18 cellular contexts compared by ENCODE assay signal in genomic region chr1:214688891-214689290, GRCh38.
A peak's percentile ranks its signal among the peaks of the same experiment; 100 is the strongest.
DNase-seq lines count a peak whose midpoint lies in the region; ATAC-seq and TF ChIP-seq lines count a peak whose summit lies in the region.
"Had no signal": no experiment of that assay in that cellular context is flagged by ENCODE, and none has a peak within 500 bp of the region (broad histone marks: within the 10 kb centered on the region; RNA-seq: fewer than 3 reads in every experiment).

No MANE protein-coding gene starts in this region.

- TF ChIP-seq RAD21 in IMR-90 (IDR thresholded peaks at IDR 0.05; ENCODE audit: low read length) = no peak

- H3K9me3 ChIP-seq in GM23248 (ENCODE audit: low read depth) (no peaks in the 10 kb centered on the region), IMR-90 (ENCODE audit: control insufficient read depth, insufficient read depth, low read length) (no peaks in the 10 kb centered on the region)
- H3K9me3 ChIP-seq: BE2C, HAP-1 had no signal

- H3K4me3 Mint-ChIP-seq in stimulated activated memory B cell treated with anti-CD40 and anti-IgM and Interleukin-4, amounts not matched to agents 10 μg/mL and 1 μg/mL and 100 μg/mL, for 72 hours = no peak overlapping the region
- H3K4me3 Mint-ChIP-seq: CD4-positive, alpha-beta memory T cell had no signal

- DNase-seq in AG20443 (ENCODE audit: low spot score) = peak; percentile 21
- peak; percentile 20 for DNase-seq in GM23248
- no peak for DNase-seq in IMR-90
- peak; percentile 12 for DNase-seq in kidney tubule cell (ENCODE audit: low spot score)
- DNase-seq in NK-92 (lab: John Stamatoyannopoulos, UW; ENCODE audit: unreplicated experiment) = no peak
- DNase-seq: 8988T; BE2C; Calu3; CD4-positive, alpha-beta memory T cell; GDM1; Kasumi-1; KG1 had no signal

- BruUV-seq in IMR-90 (replicated peaks; lab: Mats Ljungman, UMichigan) = no TSS peak

- H3K9me2 ChIP-seq in GM23248 (ENCODE audit: insufficient read depth) = no peaks in the 10 kb centered on the region

- peak overlapping the region; percentile 19; the same call in 1 of the 2 replicates for H3K23ac ChIP-seq in IMR-90 (ENCODE audit: low read depth, low read length)

- H3K4me2 ChIP-seq in GM23248 (ENCODE audit: unreplicated experiment) (no peak overlapping the region), IMR-90 (ENCODE audit: low read depth, low read length) (no peak overlapping the region)

- POLR2A ChIA-PET in IMR-90 (lab: Charles Lee; ENCODE audit: unreplicated experiment) = no interaction called here

- no peak overlapping the region for H2AK9ac ChIP-seq in IMR-90 (replicated peaks; ENCODE audit: low read depth, low read length, poor library complexity)

- no peak overlapping the region for H3K56ac ChIP-seq in IMR-90 (ENCODE audit: extremely low read depth, insufficient read depth, low read length)

- no peak overlapping the region for H4K5ac ChIP-seq in IMR-90 (ENCODE audit: low read depth, low read length)

- no peak for TF ChIP-seq CTCF in IMR-90 (conservative IDR thresholded peaks at IDR 0.05; ENCODE audit: low read depth, low read length)

- TF ChIP-seq POLR2A in IMR-90 (IDR thresholded peaks at IDR 0.05; ENCODE audit: low read depth, low read length) = no peak

- H2BK120ac ChIP-seq in IMR-90 (ENCODE audit: low read depth, low read length) = no peak overlapping the region

- no peaks in the 10 kb centered on the region for H3K27me3 Mint-ChIP-seq in stimulated activated memory B cell treated with anti-CD40 and anti-IgM and Interleukin-4, amounts not matched to agents 10 μg/mL and 1 μg/mL and 100 μg/mL, for 72 hours

- H3K18ac ChIP-seq in IMR-90 (ENCODE audit: low read depth, low read length) = no peak overlapping the region

- no peak overlapping the region for H3K4me3 ChIP-seq in GM23248
- H3K4me3 ChIP-seq in IMR-90 (ENCODE audit: insufficient read depth, low read depth, low read length) = no peak overlapping the region
- H3K4me3 ChIP-seq: HAP-1 had no signal

- no peaks in the 10 kb centered on the region for H3K79me1 ChIP-seq in IMR-90 (ENCODE audit: low read depth in 1 of 2, low read length in 2 of 2)

- dilution Hi-C loops in IMR-90 (cut with HindIII; ENCODE audit: low sequenced_read_pairs, unreplicated experiment) = no loop called here

- in situ Hi-C loops in GM23248 (cut with MboI) (no loop called here), IMR-90 (cut with MboI; ENCODE audit: low sequenced_read_pairs) (no loop called here)

- peak overlapping the region; percentile 54; the same call in 1 of the 2 replicates for H2AFZ ChIP-seq in GM23248
- H2AFZ ChIP-seq in IMR-90 (replicated peaks; ENCODE audit: low read length, poor library complexity) = peak overlapping the region; percentile 59

- H3K36me3 Mint-ChIP-seq in stimulated activated memory B cell treated with anti-CD40 and anti-IgM and Interleukin-4, amounts not matched to agents 10 μg/mL and 1 μg/mL and 100 μg/mL, for 72 hours = no peaks in the 10 kb centered on the region
- H3K36me3 Mint-ChIP-seq: CD4-positive, alpha-beta memory T cell had no signal

- H3K9ac ChIP-seq in GM23248 (no peak overlapping the region), IMR-90 (ENCODE audit: low read depth, low read length) (no peak overlapping the region)

- H3K4ac ChIP-seq in IMR-90 (ENCODE audit: low read depth, low read length) = no peak overlapping the region

- ATAC-seq in IMR-90 (ENCODE audit: low read depth) (no peak), HG02642 (IDR thresholded peaks at IDR 0.05; ENCODE audit: poor library complexity, unreplicated experiment) (no peak), GM21528 (IDR thresholded peaks at IDR 0.05; ENCODE audit: low FRiP score, unreplicated experiment) (no peak)
- no peak for ATAC-seq in stimulated activated memory B cell treated with anti-CD40 and anti-IgM and Interleukin-4, amounts not matched to agents 10 μg/mL and 1 μg/mL and 100 μg/mL, for 72 hours
- ATAC-seq: HepG2 had no signal

- H3K14ac ChIP-seq in IMR-90 (replicated peaks; ENCODE audit: low read depth, low read length) = no peak overlapping the region

- WGBS in GM23248 (ENCODE audit: low coverage in 1 of 2, low lambda C conversion rate in 2 of 2, missing lambda C conversion rate in 2 of 2), 2 experiments = 21 to 22% methylated on average over 3 of the region's 3 CpGs
- WGBS in IMR-90 (ENCODE audit: extremely low coverage in 2 of 2, insufficient read length in 1 of 2), 2 experiments = 40% methylated on average over 1 of the region's 3 CpGs; no CpG with 5 or more reads in 1 of the 2 experiments

- H3K27me3 ChIP-seq in GM23248 (replicated peaks; ENCODE audit: insufficient read depth) (no peaks in the 10 kb centered on the region), IMR-90 (ENCODE audit: control insufficient read depth, insufficient read depth, low read length) (no peaks in the 10 kb centered on the region)
- H3K27me3 ChIP-seq: BE2C had no signal

- H4K20me1 ChIP-seq in GM23248 (ENCODE audit: insufficient read depth) = no peaks in the 10 kb centered on the region
- no peaks in the 10 kb centered on the region for H4K20me1 ChIP-seq in IMR-90 (ENCODE audit: insufficient read depth, low read length)

- H3K36me3 ChIP-seq in GM23248 (ENCODE audit: low read depth) (no peaks in the 10 kb centered on the region), IMR-90 (ENCODE audit: control insufficient read depth, insufficient read depth, low read length) (no peaks in the 10 kb centered on the region)
- H3K36me3 ChIP-seq: BE2C, HAP-1 had no signal

- no peaks in the 10 kb centered on the region for H3K4me1 Mint-ChIP-seq in stimulated activated memory B cell treated with anti-CD40 and anti-IgM and Interleukin-4, amounts not matched to agents 10 μg/mL and 1 μg/mL and 100 μg/mL, for 72 hours
- H3K4me1 Mint-ChIP-seq: CD4-positive, alpha-beta memory T cell had no signal

- 0 out of 2 replicates have a peak, but pooled peaks cover 2% of the 10 kb centered on the region for H3K9me1 ChIP-seq in IMR-90 (ENCODE audit: insufficient read depth, low read length)

- no peak overlapping the region for H4K91ac ChIP-seq in IMR-90 (ENCODE audit: insufficient read depth, low read depth, low read length)

- intact Hi-C loops in IMR-90 (cut with micrococcal nuclease) = no loop called here

- H3K27ac Mint-ChIP-seq in stimulated activated memory B cell treated with anti-CD40 and anti-IgM and Interleukin-4, amounts not matched to agents 10 μg/mL and 1 μg/mL and 100 μg/mL, for 72 hours = no peak overlapping the region
- H3K27ac Mint-ChIP-seq: CD4-positive, alpha-beta memory T cell had no signal

- H3K27ac ChIP-seq in GM23248 = no peak overlapping the region
- no peak overlapping the region for H3K27ac ChIP-seq in IMR-90 (ENCODE audit: insufficient read depth, low read length)
- H3K27ac ChIP-seq: C4-2B had no signal

- no peak overlapping the region; the same call in 1 of the 2 replicates for H2BK20ac ChIP-seq in IMR-90 (ENCODE audit: low read depth, low read length)

- H2AK5ac ChIP-seq in IMR-90 (ENCODE audit: low read depth, low read length) = no peak overlapping the region

- H3F3A ChIP-seq in GM23248 (ENCODE audit: insufficient read depth) = no peaks in the 10 kb centered on the region

- H2BK5ac ChIP-seq in IMR-90 (ENCODE audit: low read depth, low read length, poor library complexity, severe bottlenecking) = no peak overlapping the region

- H3K79me2 ChIP-seq in GM23248 (ENCODE audit: insufficient read depth) = no peaks in the 10 kb centered on the region

- peaks cover 6% of the 10 kb centered on the region for H3K4me1 ChIP-seq in GM23248 (ENCODE audit: insufficient read depth)
- H3K4me1 ChIP-seq in IMR-90 (ENCODE audit: control insufficient read depth, insufficient read depth, low read length) = peaks cover 3% of the 10 kb centered on the region; the same call in 1 of the 2 replicates
- H3K4me1 ChIP-seq: BE2C, HAP-1 had no signal

- peaks cover 3% of the 10 kb centered on the region for H3K9me3 Mint-ChIP-seq in stimulated activated memory B cell treated with anti-CD40 and anti-IgM and Interleukin-4, amounts not matched to agents 10 μg/mL and 1 μg/mL and 100 μg/mL, for 72 hours

- no peak overlapping the region for H2BK15ac ChIP-seq in IMR-90 (ENCODE audit: low read depth, low read length)

- CTCF ChIA-PET in IMR-90 (lab: Yijun Ruan, JAX) = no interaction called here

- 0 out of 4 replicates have a peak overlapping the region, but pooled peaks of 1 of the 2 experiments have one; percentile 20 for H4K8ac ChIP-seq in IMR-90 (ENCODE audit: low read depth in 2 of 2, low read length in 2 of 2)

TF ChIP-seq in IMR-90, 13 proteins besides CTCF, POLR2A, EP300 and RAD21:
- TF ChIP-seq MAFK (IDR thresholded peaks at IDR 0.05; ENCODE audit: low read depth, low read length) = no peak
- TF ChIP-seq, protein P1, sequence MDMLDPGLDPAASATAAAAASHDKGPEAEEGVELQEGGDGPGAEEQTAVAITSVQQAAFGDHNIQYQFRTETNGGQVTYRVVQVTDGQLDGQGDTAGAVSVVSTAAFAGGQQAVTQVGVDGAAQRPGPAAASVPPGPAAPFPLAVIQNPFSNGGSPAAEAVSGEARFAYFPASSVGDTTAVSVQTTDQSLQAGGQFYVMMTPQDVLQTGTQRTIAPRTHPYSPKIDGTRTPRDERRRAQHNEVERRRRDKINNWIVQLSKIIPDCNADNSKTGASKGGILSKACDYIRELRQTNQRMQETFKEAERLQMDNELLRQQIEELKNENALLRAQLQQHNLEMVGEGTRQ (IDR thresholded peaks at IDR 0.05; ENCODE audit: low read depth, low read length) = no peak
- no peak for TF ChIP-seq RFX5 (IDR thresholded peaks at IDR 0.05; ENCODE audit: low read depth, low read length)
- no peak for TF ChIP-seq CHD1 (IDR thresholded peaks at IDR 0.05; ENCODE audit: low read depth, low read length)
- TF ChIP-seq BHLHE40 (IDR thresholded peaks at IDR 0.05; ENCODE audit: low read depth, low read length) = no peak
- no peak for TF ChIP-seq SMC3 (IDR thresholded peaks at IDR 0.05; ENCODE audit: low read depth, low read length)
- TF ChIP-seq MXI1 (IDR thresholded peaks at IDR 0.05; ENCODE audit: borderline replicate concordance, low read depth, low read length) = no peak
- TF ChIP-seq NFE2L2 (IDR thresholded peaks at IDR 0.05; ENCODE audit: low read depth, low read length) = no peak

Comparison
In these comparisons a context has a peak if more than half of its experiments do, and no peak if none do; other contexts are left out.
1. DNase-seq: peak in AG20443 (single experiment), GM23248 (single experiment) and kidney tubule cell (single experiment); none in IMR-90 (single experiment) and NK-92 (single experiment).